Comparison of ENCODE assay signal across 30 cellular contexts in the genomic region with DNA sequence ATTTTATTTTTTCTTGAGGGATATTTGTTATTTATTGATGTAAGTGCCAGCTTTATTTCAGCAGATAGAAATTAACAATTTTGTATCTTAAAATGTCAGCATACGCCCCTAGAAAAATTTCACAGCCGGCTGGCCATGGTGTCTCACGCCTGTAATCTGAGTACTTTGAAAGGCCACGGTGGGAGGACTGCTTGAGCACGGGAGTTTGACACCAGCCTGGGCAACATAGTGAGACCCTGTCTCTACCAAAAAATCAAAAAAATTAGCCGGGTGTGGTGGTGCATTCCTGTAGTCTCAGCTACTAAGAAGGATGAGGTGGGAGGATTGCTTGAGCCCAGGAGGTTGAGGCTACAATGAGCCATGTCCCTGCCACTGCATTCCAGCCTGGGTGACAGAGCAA. TPM values are rescaled to one million over a fixed set of nuclear protein-coding genes. Genes with fewer than 3 reads are reported as not detected.
DNase-seq lines count a peak whose midpoint lies in the region; ATAC-seq, FAIRE-seq and TF ChIP-seq lines count a peak whose summit lies in the region.
"Had no signal": no experiment of that assay in that cellular context is flagged by ENCODE, and none has a peak within 500 bp of the region (broad histone marks: within the 10 kb centered on the region; RNA-seq: fewer than 3 reads in every experiment).

No MANE protein-coding gene starts in this region.

- in situ Hi-C loops in K562 (cut with MboI): no loop called here

- no TSS peak for BruUV-seq in K562 (replicated peaks; lab: Mats Ljungman, UMichigan)
- BruUV-seq in OCI-LY7 (replicated peaks; lab: Mats Ljungman, UMichigan): no TSS peak

- CTCF ChIA-PET in CD4-positive, alpha-beta T cell (lab: Charles Lee): no interaction called here
- CTCF ChIA-PET in K562 (lab: Yijun Ruan, JAX; ENCODE audit: low intra/inter-chr PET ratio) (no interaction called here), OCI-LY7 (lab: Charles Lee; ENCODE audit: unreplicated experiment) (no interaction called here)

- H3K9me3 ChIP-seq in CD4-positive, alpha-beta T cell (ENCODE audit: control insufficient read depth, low read length): no peaks in the 10 kb centered on the region
- H3K9me3 ChIP-seq in K562 (replicated peaks; ENCODE audit: control insufficient read depth, insufficient read depth, low read depth, low read length) (no peaks in the 10 kb centered on the region), OCI-LY7 (ENCODE audit: low read length) (no peaks in the 10 kb centered on the region)
- H3K9me3 ChIP-seq: BLaER1 treated with 17β-estradiol and CSF1 and Interleukin-3, amounts not matched to agents 10 nM and 100 nM; lower lobe of right lung; SJCRH30; thoracic aorta; vagina had no signal

- H3K27ac Mint-ChIP-seq in CD4-positive, alpha-beta T cell: peak overlapping the region; percentile 62
- peak overlapping the region; percentile 67 for H3K27ac Mint-ChIP-seq in progenitor cell of endocrine pancreas
- H3K27ac Mint-ChIP-seq: activated CD8-positive, alpha-beta T cell treated with anti-CD3 and anti-CD28 coated beads, Interleukin-2, amount 10 ng/mL, durations not matched to agents 7 days and 5 days; GM23338 had no signal

- peaks cover 91% of the 10 kb centered on the region for H3K79me2 ChIP-seq in K562 (ENCODE audit: control insufficient read depth, insufficient read depth, low read length)
- peaks cover 100% of the 10 kb centered on the region for H3K79me2 ChIP-seq in OCI-LY7 (ENCODE audit: insufficient read depth, low read depth, low read length)

- H3K9ac ChIP-seq in K562 (ENCODE audit: insufficient read depth in 1 of 2, low read depth in 2 of 2, low read length in 2 of 2): no peak overlapping the region
- H3K9ac ChIP-seq: BLaER1 treated with 17β-estradiol and CSF1 and Interleukin-3, amounts not matched to agents 10 nM and 100 nM had no signal

- ATAC-seq in CD4-positive, alpha-beta T cell (ENCODE audit: poor library complexity): no peak
- peak; percentile 12; the same call in 1 of the 3 replicates for ATAC-seq in K562
- no peak for ATAC-seq in GM18519 (IDR thresholded peaks at IDR 0.05; ENCODE audit: low FRiP score, unreplicated experiment)
- ATAC-seq: activated CD8-positive, alpha-beta T cell treated with anti-CD3 and anti-CD28 coated beads, Interleukin-2, amount 10 ng/mL, durations not matched to agents 7 days and 5 days; GM23338; lower lobe of right lung; stimulated activated naive CD8-positive, alpha-beta T cell treated with anti-CD3 and anti-CD28 coated beads, Interleukin-15, Interleukin-2, amounts not matched to agents 100 U/mL and 50 U/mL, for 24 hours had no signal

- H3K4me3 ChIP-seq in K562: no peak overlapping the region
- H3K4me3 ChIP-seq in OCI-LY7 (ENCODE audit: low read depth, low read length, poor library complexity, severe bottlenecking): no peak overlapping the region
- H3K4me3 ChIP-seq: BLaER1 treated with 17β-estradiol and CSF1 and Interleukin-3, amounts not matched to agents 10 nM and 100 nM; dorsolateral prefrontal cortex; GM23338; lower lobe of right lung; SJCRH30; thoracic aorta; vagina had no signal

- H3K36me3 ChIP-seq in K562 (ENCODE audit: control insufficient read depth, insufficient read depth, low read length) (peaks cover 30% of the 10 kb centered on the region; the same call in 2 of the 3 replicates), OCI-LY7 (ENCODE audit: insufficient read depth, low read length) (peaks cover 86% of the 10 kb centered on the region)
- H3K36me3 ChIP-seq: vagina had no signal

- DNase-seq in CD4-positive, alpha-beta T cell: no peak
- no peak for DNase-seq in GM12891 (ENCODE audit: insufficient read length, low spot score)
- no peak for DNase-seq in K562 (ENCODE audit: extremely low read depth in 1 of 4, low spot score in 3 of 4)
- no peak for DNase-seq in progenitor cell of endocrine pancreas (ENCODE audit: low spot score, unreplicated experiment)
- DNase-seq in OCI-LY7 (ENCODE audit: low spot score): no peak
- DNase-seq in GOT3 (lab: John Stamatoyannopoulos, UW): no peak
- DNase-seq: activated CD4-positive, CD25-positive, alpha-beta regulatory T cell treated with anti-CD3 and anti-CD28 coated beads, Interleukin-2, amount 50 U/mL, for 72 hours; activated CD8-positive, alpha-beta T cell treated with anti-CD3 and anti-CD28 coated beads, Interleukin-2, amount 10 ng/mL, durations not matched to agents 7 days and 5 days; activated naive CD4-positive, alpha-beta T cell treated with anti-CD3 and anti-CD28 coated beads, Interleukin-2, amount 50 U/mL, for 16 hours; amygdala; Calu3; DMS79; dorsolateral prefrontal cortex; foreskin melanocyte; HFFc6; lower lobe of right lung; NCI-H1092 treated with DMSO at 0.1 percent for 48 hours; NCI-H1694 treated with DMSO at 0.1 percent for 48 hours; NCI-H446; NCI-H774; SJCRH30; small intestine; stimulated activated naive CD8-positive, alpha-beta T cell treated with anti-CD3 and anti-CD28 coated beads, Interleukin-15, Interleukin-2, amounts not matched to agents 100 U/mL and 50 U/mL, for 24 hours had no signal

- H3K9me3 Mint-ChIP-seq in CD4-positive, alpha-beta T cell: no peaks in the 10 kb centered on the region
- no peaks in the 10 kb centered on the region for H3K9me3 Mint-ChIP-seq in progenitor cell of endocrine pancreas (ENCODE audit: low read depth)
- H3K9me3 Mint-ChIP-seq: GM23338, HFFc6 had no signal

- no peaks in the 10 kb centered on the region for H3K9me1 ChIP-seq in K562 (ENCODE audit: control insufficient read depth, insufficient read depth, low read length)

- TF ChIP-seq CTCF in CD4-positive, alpha-beta T cell (IDR thresholded peaks at IDR 0.05): no peak
- TF ChIP-seq CTCF in K562 (IDR thresholded peaks at IDR 0.05 in 2 of 3, conservative IDR thresholded peaks at IDR 0.05 in 1 of 3; ENCODE audit: insufficient read depth in 2 of 3, low read depth in 1 of 3, low read length in 3 of 3) (no peak), progenitor cell of endocrine pancreas (IDR thresholded peaks at IDR 0.05; ENCODE audit: unreplicated experiment) (no peak), OCI-LY7 (conservative IDR thresholded peaks at IDR 0.05; ENCODE audit: low read length) (no peak)

- H3K4me1 ChIP-seq in K562 (replicated peaks in 1 of 2; ENCODE audit: control insufficient read depth in 2 of 2, insufficient read depth in 2 of 2, low read length in 2 of 2): peaks cover 3 to 4% of the 10 kb centered on the region in 2 experiments; a peak in 1 of 5 replicates
- H3K4me1 ChIP-seq in OCI-LY7 (ENCODE audit: insufficient read depth, low read length, poor library complexity, severe bottlenecking): no peaks in the 10 kb centered on the region
- H3K4me1 ChIP-seq: SJCRH30 had no signal

- peaks cover 55% of the 10 kb centered on the region for H3K4me1 Mint-ChIP-seq in CD4-positive, alpha-beta T cell (ENCODE audit: low read depth)
- no peaks in the 10 kb centered on the region for H3K4me1 Mint-ChIP-seq in progenitor cell of endocrine pancreas (ENCODE audit: low read depth)

- FAIRE-seq in GM12891 (lab: Jason Lieb, UNC): no peak
- FAIRE-seq in K562 (lab: Jason Lieb, UNC): no peak
- FAIRE-seq: G401.6, small intestine, TTC549 had no signal

- peaks cover 39% of the 10 kb centered on the region for H3K36me3 Mint-ChIP-seq in CD4-positive, alpha-beta T cell (ENCODE audit: low read depth)
- peaks cover 5% of the 10 kb centered on the region for H3K36me3 Mint-ChIP-seq in progenitor cell of endocrine pancreas (ENCODE audit: insufficient read depth)

- no peaks in the 10 kb centered on the region for H4K20me1 ChIP-seq in K562 (replicated peaks; ENCODE audit: control insufficient read depth, insufficient read depth, low read length)
- no peaks in the 10 kb centered on the region for H4K20me1 ChIP-seq in OCI-LY7 (ENCODE audit: insufficient read depth, low read length)

- intact Hi-C loops in CD4-positive, alpha-beta T cell (cut with DNase I, micrococcal nuclease): no loop called here
- intact Hi-C loops in K562 (cut with micrococcal nuclease): no loop called here
- intact Hi-C loops in OCI-LY7 (cut with micrococcal nuclease; ENCODE audit: unreplicated experiment): no loop called here

- no peaks in the 10 kb centered on the region for H3K27me3 ChIP-seq in CD4-positive, alpha-beta T cell (ENCODE audit: control insufficient read depth, insufficient read depth, low read length)
- no peaks in the 10 kb centered on the region for H3K27me3 ChIP-seq in K562 (ENCODE audit: control insufficient read depth in 2 of 2, insufficient read depth in 2 of 2, low read length in 2 of 2)
- H3K27me3 ChIP-seq: BLaER1 treated with 17β-estradiol and CSF1 and Interleukin-3, amounts not matched to agents 10 nM and 100 nM; dorsolateral prefrontal cortex; SJCRH30; vagina had no signal

- TF ChIP-seq EP300 in K562 (IDR thresholded peaks at IDR 0.05; ENCODE audit: low read length): no peak

- no peak for TF ChIP-seq RAD21 in K562 (CRISPR knock-in tag; conservative IDR thresholded peaks at IDR 0.05 in 1 of 2, IDR thresholded peaks at IDR 0.05 in 1 of 2)

- H3K27me3 Mint-ChIP-seq in CD4-positive, alpha-beta T cell: no peaks in the 10 kb centered on the region
- H3K27me3 Mint-ChIP-seq in progenitor cell of endocrine pancreas: no peaks in the 10 kb centered on the region

- H3K4me3 Mint-ChIP-seq in CD4-positive, alpha-beta T cell: peak overlapping the region; percentile 7
- H3K4me3 Mint-ChIP-seq in progenitor cell of endocrine pancreas (ENCODE audit: low read depth): no peak overlapping the region
- H3K4me3 Mint-ChIP-seq: activated CD8-positive, alpha-beta T cell treated with anti-CD3 and anti-CD28 coated beads, Interleukin-2, amount 10 ng/mL, durations not matched to agents 7 days and 5 days; GM23338; HFFc6 had no signal

- POLR2A ChIA-PET in CD4-positive, alpha-beta T cell (lab: Charles Lee): interaction anchor here (0.7 to 1.2 kb wide), 2 partner anchors 14 to 221 kb away, joined by 3 to 7 read pairs; partner anchors contain the start of gene GTF2I
- POLR2A ChIA-PET in K562 (lab: Yijun Ruan, JAX): interaction anchor here (2.2 to 5.5 kb wide), 2 partner anchors 11 to 14 kb away, joined by 5 to 42 read pairs; partner anchors contain the start of gene GTF2I
- POLR2A ChIA-PET in OCI-LY7 (lab: Charles Lee): no interaction called here

- H2AFZ ChIP-seq in K562 (ENCODE audit: low read depth, low read length) (no peak overlapping the region), OCI-LY7 (ENCODE audit: low read length) (no peak overlapping the region)
- H2AFZ ChIP-seq: GM23338 had no signal

- H3K27ac ChIP-seq in CD4-positive, alpha-beta T cell (ENCODE audit: low read depth, low read length): no peak overlapping the region
- H3K27ac ChIP-seq in K562 (ENCODE audit: extremely low read depth, low read depth, low read length) (no peak overlapping the region), OCI-LY7 (ENCODE audit: low read depth, low read length, poor library complexity, severe bottlenecking) (no peak overlapping the region)
- H3K27ac ChIP-seq: SJCRH30, thoracic aorta, vagina had no signal

- H3K4me2 ChIP-seq in K562 (ENCODE audit: insufficient read depth, low read length) (no peak overlapping the region), OCI-LY7 (ENCODE audit: low read length) (no peak overlapping the region)
- H3K4me2 ChIP-seq: GM23338 had no signal

- TF ChIP-seq POLR2A in GM12891 (IDR thresholded peaks at IDR 0.05; ENCODE audit: low read depth, low read length): no peak
- no peak for TF ChIP-seq POLR2A in K562 (conservative IDR thresholded peaks at IDR 0.05)

- no peaks in the 10 kb centered on the region for H3K9me2 ChIP-seq in OCI-LY7 (ENCODE audit: insufficient read depth, low read length)

- 63% methylated on average over 6 of the region's 6 CpGs for WGBS in K562 (ENCODE audit: insufficient coverage, low coverage, missing lambda C conversion rate)

RNA-seq across cellular contexts. Expression of gene GTF2I, which starts 14.1 kb away (rescaled TPM):
- total RNA-seq in CD4-positive, alpha-beta T cell: 100 to 1,000 TPM; 105 to 109 TPM
- 62.3 TPM for polyA plus RNA-seq in GM12891 (2012; ENCODE audit: low read depth, missing spikeins)
- 354 and 727 TPM in 2 replicates for total RNA-seq in K562 (2011; cell fraction: chromatin; rRNA removed; ENCODE audit: low replicate concordance)
- 159 and 162 TPM in 2 replicates for total RNA-seq in K562 (2011; cell fraction: nucleolus; rRNA removed)
- 250 and 342 TPM in 2 replicates for total RNA-seq in K562 (2011; cell fraction: nucleoplasm; rRNA removed)
- total RNA-seq in K562 (2014; rRNA removed) (90.0 and 141 TPM in 2 replicates), K562 (2014; rRNA removed; fragmentation: Illumina TruSeq; extraction: Trizol) (112 and 113 TPM in 2 replicates), K562 (2015; rRNA removed; fragmentation: Illumina TruSeq; extraction: Trizol) (96.8 and 103 TPM in 2 replicates), K562 (2021) (161 and 162 TPM in 2 replicates), progenitor cell of endocrine pancreas (605 and 607 TPM in 2 replicates), OCI-LY7 (2022) (269 and 281 TPM in 2 replicates)
- polyA plus RNA-seq in K562 (2011; rRNA removed) (65.7 and 70.5 TPM in 2 replicates), K562 (2014; fragmentation: Illumina TruSeq; extraction: Trizol) (112 and 138 TPM in 2 replicates), K562 (2014; fragmentation: Nextera tagmentation; extraction: Ambion mirVana) (10 to 100 TPM in 1 of 2 experiments, 1 to 10 TPM in 1; 8.4 to 12.6 TPM), K562 (2014; rRNA removed) (79.2 and 80.5 TPM in 2 replicates)
- 23.9 and 71.9 TPM in 2 replicates for polyA plus RNA-seq in K562 (2011; cell fraction: cytosol; rRNA removed)
- polyA plus RNA-seq in K562 (2011; cell fraction: nucleus; rRNA removed): 147 and 175 TPM in 2 replicates
- polyA plus RNA-seq in K562 (2012): 83.7 and 98.2 TPM in 2 replicates
- 52.0 and 61.9 TPM in 2 replicates for polyA minus RNA-seq in K562 (2011; rRNA and poly(A)+ RNA removed)
- polyA minus RNA-seq in K562 (2011; cell fraction: cytosol; rRNA and poly(A)+ RNA removed): 42.7 and 48.1 TPM in 2 replicates
- polyA minus RNA-seq in K562 (2011; cell fraction: nucleus; rRNA and poly(A)+ RNA removed): 73.9 and 81.9 TPM in 2 replicates
- 145 and 188 TPM in 2 replicates for total RNA-seq in OCI-LY7 (2014; rRNA removed; shearing (Covaris generic))
